9 cellular contexts compared by ENCODE assay signal in the genomic region with DNA sequence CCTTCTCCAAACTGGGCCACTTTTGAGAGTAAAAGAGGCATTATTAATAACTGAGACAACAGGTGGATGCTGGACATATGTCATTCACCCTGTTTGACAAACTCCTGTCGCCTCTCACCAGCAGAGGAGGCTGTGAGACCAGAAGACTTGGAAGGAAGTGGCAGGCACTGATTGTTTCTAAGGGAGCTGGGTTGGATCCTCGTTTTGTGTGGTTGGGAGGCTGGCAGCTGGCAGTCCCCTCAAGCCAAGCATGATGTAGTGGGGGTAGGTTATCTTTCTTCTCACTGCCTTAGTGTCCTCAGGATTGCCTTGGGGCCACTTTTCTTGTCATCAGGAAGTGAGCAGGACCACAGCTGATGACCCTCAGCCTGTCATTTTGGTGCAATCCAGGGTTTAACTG.
DNase-seq lines count a peak whose midpoint lies in the region; ATAC-seq and TF ChIP-seq lines count a peak whose summit lies in the region.
"Had no signal": no experiment of that assay in that cellular context is flagged by ENCODE, and none has a peak within 500 bp of the region (broad histone marks: within the 10 kb centered on the region; RNA-seq: fewer than 3 reads in every experiment).

No MANE protein-coding gene starts in this region.

- H3K4me1 ChIP-seq in testis: peaks cover 16% of the 10 kb centered on the region
- H3K4me1 ChIP-seq in BE2C: no peaks in the 10 kb centered on the region

- no peak overlapping the region for H3K27ac ChIP-seq in testis

- H3K36me3 ChIP-seq in testis (ENCODE audit: low read depth, missing control alignments) (no peaks in the 10 kb centered on the region), BE2C (no peaks in the 10 kb centered on the region)

- H3K27me3 ChIP-seq in testis (no peaks in the 10 kb centered on the region), BE2C (no peaks in the 10 kb centered on the region)

- DNase-seq in activated CD4-positive, alpha-beta T cell treated with anti-CD3 and anti-CD28 coated beads, Interleukin-2, amount 50 U/mL, for 48 hours: peak; percentile 6 to 21
- no peak for DNase-seq in activated CD4-positive, alpha-beta T cell treated with anti-CD3 and anti-CD28 coated beads for 1 hour
- DNase-seq in NCI-H748 (lab: John Stamatoyannopoulos, UW; ENCODE audit: unreplicated experiment) (peak; percentile 60), fibroblast of the aortic adventitia (ENCODE audit: low read depth) (peak; percentile 16), testis (peak; percentile 48), BE2C (no peak)
- no peak for DNase-seq in stimulated activated CD8-positive, alpha-beta memory T cell treated with anti-CD3 and anti-CD28 coated beads, Interleukin-4, amount 100 ng/mL, for 48 hours
- DNase-seq: NCI-H2029 treated with DMSO at 0.1 percent for 48 hours had no signal

- H3K4me3 ChIP-seq in fibroblast of the aortic adventitia (ENCODE audit: low read depth, low read length) (no peak overlapping the region), testis (no peak overlapping the region), BE2C (ENCODE audit: low read depth, low read length) (no peak overlapping the region)

- intact Hi-C loops in testis (cut with DNase I; ENCODE audit: low total_unique reads): no loop called here

- TF ChIP-seq POLR2A in testis (IDR thresholded peaks at IDR 0.05): no peak

- TF ChIP-seq CTCF in fibroblast of the aortic adventitia (IDR thresholded peaks at IDR 0.05; ENCODE audit: insufficient read depth, low read length) (peak; percentile 26), testis (IDR thresholded peaks at IDR 0.05) (peak in 2 of 3 experiments; percentile 16 to 20), BE2C (IDR thresholded peaks at IDR 0.05; ENCODE audit: low read depth, low read length) (no peak)

- no peak for ATAC-seq in GM19324 (IDR thresholded peaks at IDR 0.05; ENCODE audit: low FRiP score, unreplicated experiment)

- H3K9me3 ChIP-seq in testis (no peaks in the 10 kb centered on the region), BE2C (no peaks in the 10 kb centered on the region)

- WGBS in testis, 2 donors: 64 to 69% methylated on average over 2 of the region's 2 CpGs

Comparison
In these comparisons a context has a peak if more than half of its experiments do, and no peak if none do; other contexts are left out.
1. DNase-seq: peak in activated CD4-positive, alpha-beta T cell treated with anti-CD3 and anti-CD28 coated beads, Interleukin-2, amount 50 U/mL, for 48 hours (2 of 2), NCI-H748 (single experiment), fibroblast of the aortic adventitia (single experiment) and testis (single experiment); none in activated CD4-positive, alpha-beta T cell treated with anti-CD3 and anti-CD28 coated beads for 1 hour (single experiment), stimulated activated CD8-positive, alpha-beta memory T cell treated with anti-CD3 and anti-CD28 coated beads, Interleukin-4, amount 100 ng/mL, for 48 hours (single experiment) and BE2C (single experiment).